Comparison of ENCODE assay signal across 10 cellular contexts in genomic region chr9:128274245-128274644, GRCh38. TPM values are rescaled to one million over a fixed set of nuclear protein-coding genes. Genes with fewer than 3 reads are reported as not detected.
DNase-seq lines count a peak whose midpoint lies in the region; ATAC-seq and TF ChIP-seq lines count a peak whose summit lies in the region.
"Had no signal": no experiment of that assay in that cellular context is flagged by ENCODE, and none has a peak within 500 bp of the region (broad histone marks: within the 10 kb centered on the region; RNA-seq: fewer than 3 reads in every experiment).

No MANE protein-coding gene starts in this region.

- peaks cover 30% of the 10 kb centered on the region for H3K79me2 ChIP-seq in Karpas-422 (ENCODE audit: low read length)

- no peaks in the 10 kb centered on the region for H4K20me1 ChIP-seq in Karpas-422 (ENCODE audit: insufficient read depth, low read depth, low read length)

- no peak for DNase-seq in BJ (ENCODE audit: low read depth)
- DNase-seq in Karpas-422: no peak
- DNase-seq in central memory CD8-positive, alpha-beta T cell (ENCODE audit: low spot score in 2 of 2): no peak
- DNase-seq in natural killer cell treated with Interleukin-12 subunit alpha and Interleukin-12 subunit beta and Interleukin-15 and Interleukin-18, amount 100 ng/mL, for 72 hours (ENCODE audit: low spot score): no peak
- DNase-seq in NCI-H526 treated with DMSO at 0.1 percent for 48 hours (lab: John Stamatoyannopoulos, UW): no peak
- DNase-seq in stimulated activated CD4-positive, alpha-beta T cell treated with anti-CD3 and anti-CD28 coated beads, Interleukin-4, amount 100 ng/mL, for 24 hours: no peak
- DNase-seq: EL, NCI-H82 had no signal

- peak overlapping the region; percentile 94 for H3K4me3 Mint-ChIP-seq in central memory CD8-positive, alpha-beta T cell
- H3K4me3 Mint-ChIP-seq in natural killer cell treated with Interleukin-12 subunit alpha and Interleukin-12 subunit beta and Interleukin-15 and Interleukin-18, amount 100 ng/mL, for 72 hours: peak overlapping the region; percentile 98

- H3K4me2 ChIP-seq in Karpas-422 (ENCODE audit: low read depth, low read length, poor library complexity, severe bottlenecking): peak overlapping the region; percentile 91

- no peak for TF ChIP-seq CTCF in BJ (IDR thresholded peaks at IDR 0.05; ENCODE audit: insufficient read depth, low read depth, low read length)

- no peak overlapping the region for H3K27ac ChIP-seq in Karpas-422 (ENCODE audit: low read length)

- peak overlapping the region; percentile 97 for H3K9ac ChIP-seq in Karpas-422 (ENCODE audit: low read length)

- CTCF ChIA-PET in BJ (lab: Yijun Ruan, JAX): interaction anchor here (1.6 kb wide), 1 partner anchor 19 kb away, joined by 4 read pairs; no protein-coding TSS in a partner anchor

- H3K4me3 ChIP-seq in BJ (ENCODE audit: low read depth, low read length) (peak overlapping the region; percentile 91), Karpas-422 (ENCODE audit: low read length) (peak overlapping the region; percentile 93; the same call in 1 of the 2 replicates)

- ATAC-seq in central memory CD8-positive, alpha-beta T cell (replicated peaks; ENCODE audit: extremely low read depth, poor library complexity, severe bottlenecking): no peak
- no peak for ATAC-seq in natural killer cell treated with Interleukin-12 subunit alpha and Interleukin-12 subunit beta and Interleukin-15 and Interleukin-18, amount 100 ng/mL, for 72 hours
- ATAC-seq in GM19023 (IDR thresholded peaks at IDR 0.05; ENCODE audit: unreplicated experiment) (no peak), GM21447 (IDR thresholded peaks at IDR 0.05; ENCODE audit: unreplicated experiment) (no peak)

- no peaks in the 10 kb centered on the region for H3K27me3 ChIP-seq in BJ (ENCODE audit: control insufficient read depth, insufficient read depth, low read length)
- H3K27me3 ChIP-seq in Karpas-422 (ENCODE audit: low read length): no peaks in the 10 kb centered on the region

- H3K4me1 ChIP-seq in Karpas-422 (ENCODE audit: low read length): peaks cover 24% of the 10 kb centered on the region

- POLR2A ChIA-PET in BJ (lab: Charles Lee): no interaction called here

- H3K27ac Mint-ChIP-seq in central memory CD8-positive, alpha-beta T cell (ENCODE audit: low read depth): peak overlapping the region; percentile 98
- H3K27ac Mint-ChIP-seq in natural killer cell treated with Interleukin-12 subunit alpha and Interleukin-12 subunit beta and Interleukin-15 and Interleukin-18, amount 100 ng/mL, for 72 hours: peak overlapping the region; percentile 97 to 99

- H2AFZ ChIP-seq in Karpas-422 (ENCODE audit: low read length): no peak overlapping the region

- no peaks in the 10 kb centered on the region for H3K9me3 ChIP-seq in Karpas-422 (ENCODE audit: low read length)

- peaks cover 20% of the 10 kb centered on the region for H3K36me3 Mint-ChIP-seq in central memory CD8-positive, alpha-beta T cell (ENCODE audit: insufficient read depth)
- no peaks in the 10 kb centered on the region for H3K36me3 Mint-ChIP-seq in natural killer cell treated with Interleukin-12 subunit alpha and Interleukin-12 subunit beta and Interleukin-15 and Interleukin-18, amount 100 ng/mL, for 72 hours

- H3K9me2 ChIP-seq in Karpas-422 (replicated peaks; ENCODE audit: insufficient read depth, low read length): no peaks in the 10 kb centered on the region

- no peaks in the 10 kb centered on the region for H3K9me3 Mint-ChIP-seq in central memory CD8-positive, alpha-beta T cell
- no peaks in the 10 kb centered on the region for H3K9me3 Mint-ChIP-seq in natural killer cell treated with Interleukin-12 subunit alpha and Interleukin-12 subunit beta and Interleukin-15 and Interleukin-18, amount 100 ng/mL, for 72 hours

- H3K36me3 ChIP-seq in BJ (ENCODE audit: control insufficient read depth, insufficient read depth, low read length): peaks cover 18% of the 10 kb centered on the region
- peaks cover 3% of the 10 kb centered on the region; the same call in 1 of the 2 replicates for H3K36me3 ChIP-seq in Karpas-422 (ENCODE audit: insufficient read depth, low read length)

- no peaks in the 10 kb centered on the region for H3K27me3 Mint-ChIP-seq in central memory CD8-positive, alpha-beta T cell
- no peaks in the 10 kb centered on the region for H3K27me3 Mint-ChIP-seq in natural killer cell treated with Interleukin-12 subunit alpha and Interleukin-12 subunit beta and Interleukin-15 and Interleukin-18, amount 100 ng/mL, for 72 hours

- peaks cover 34% of the 10 kb centered on the region for H3K4me1 Mint-ChIP-seq in central memory CD8-positive, alpha-beta T cell
- peaks cover 31 to 35% of the 10 kb centered on the region in 2 donors for H3K4me1 Mint-ChIP-seq in natural killer cell treated with Interleukin-12 subunit alpha and Interleukin-12 subunit beta and Interleukin-15 and Interleukin-18, amount 100 ng/mL, for 72 hours (ENCODE audit: low read depth in 2 of 2)

RNA-seq across cellular contexts. Expression of gene GOLGA2, which starts 1.6 kb away (rescaled TPM):
- polyA plus RNA-seq in BJ (2011; rRNA removed): 86.6 and 91.1 TPM in 2 replicates
- polyA minus RNA-seq in BJ (2011; rRNA and poly(A)+ RNA removed): 52.6 and 60.6 TPM in 2 replicates
- total RNA-seq in Karpas-422 (2014; rRNA removed; shearing (Covaris generic); ENCODE audit: low replicate concordance): 16.2 and 75.3 TPM in 2 replicates
- 10 to 100 TPM; 66.8 to 68.9 TPM for total RNA-seq in natural killer cell treated with Interleukin-12 subunit alpha and Interleukin-12 subunit beta and Interleukin-15 and Interleukin-18, amount 100 ng/mL, for 72 hours

RNA-seq across cellular contexts. Expression of gene SWI5, which starts 1.8 kb away (rescaled TPM):
- polyA plus RNA-seq in BJ (2011; rRNA removed): 76.4 and 77.4 TPM in 2 replicates
- polyA minus RNA-seq in BJ (2011; rRNA and poly(A)+ RNA removed): 13.5 and 14.6 TPM in 2 replicates
- 34.5 and 37.6 TPM in 2 replicates for total RNA-seq in Karpas-422 (2014; rRNA removed; shearing (Covaris generic); ENCODE audit: low replicate concordance)
- 10 to 100 TPM in 1 of 2 donors, 1 to 10 TPM in 1; 7.5 to 20.4 TPM for total RNA-seq in natural killer cell treated with Interleukin-12 subunit alpha and Interleukin-12 subunit beta and Interleukin-15 and Interleukin-18, amount 100 ng/mL, for 72 hours

RNA-seq across cellular contexts. Expression of gene TRUB2, which starts 48.0 kb away (rescaled TPM):
- 20.6 and 25.9 TPM in 2 replicates for polyA plus RNA-seq in BJ (2011; rRNA removed)
- 14.6 and 29.9 TPM in 2 replicates for polyA minus RNA-seq in BJ (2011; rRNA and poly(A)+ RNA removed)
- 20.8 and 28.2 TPM in 2 replicates for total RNA-seq in Karpas-422 (2014; rRNA removed; shearing (Covaris generic); ENCODE audit: low replicate concordance)
- 10 to 100 TPM; 28.4 to 38.0 TPM for total RNA-seq in natural killer cell treated with Interleukin-12 subunit alpha and Interleukin-12 subunit beta and Interleukin-15 and Interleukin-18, amount 100 ng/mL, for 72 hours

RNA-seq across cellular contexts. Expression of gene COQ4, which starts 48.4 kb away (rescaled TPM):
- polyA plus RNA-seq in BJ (2011; rRNA removed): 27.3 and 34.6 TPM in 2 replicates
- 20.1 and 24.8 TPM in 2 replicates for polyA minus RNA-seq in BJ (2011; rRNA and poly(A)+ RNA removed)
- 28.3 and 40.1 TPM in 2 replicates for total RNA-seq in Karpas-422 (2014; rRNA removed; shearing (Covaris generic); ENCODE audit: low replicate concordance)
- 10 to 100 TPM; 39.6 to 65.7 TPM for total RNA-seq in natural killer cell treated with Interleukin-12 subunit alpha and Interleukin-12 subunit beta and Interleukin-15 and Interleukin-18, amount 100 ng/mL, for 72 hours
